Comparison of ENCODE assay signal across 8 cellular contexts in genomic region chr1:242017580-242018233, GRCh38. TPM values are rescaled to one million over a fixed set of nuclear protein-coding genes. Genes with fewer than 3 reads are reported as not detected.
A peak's percentile ranks its signal among the peaks of the same experiment; 100 is the strongest.
DNase-seq lines count a peak whose midpoint lies in the region; ATAC-seq and TF ChIP-seq lines count a peak whose summit lies in the region.

No MANE protein-coding gene starts in this region.

- POLR2A ChIA-PET in CD8-positive, alpha-beta T cell (lab: Charles Lee), result no interaction called here
- POLR2A ChIA-PET in activated CD8-positive, alpha-beta T cell treated with anti-CD3 and anti-CD28 coated beads, Interleukin-2, amount 10 ng/mL, durations not matched to agents 7 days and 5 days (lab: Charles Lee), result no interaction called here

- DNase-seq in CD8-positive, alpha-beta T cell, result peak in 3 of 7 experiments; percentile 2 to 32 (median 16)
- DNase-seq in NCI-H345 treated with DMSO at 0.1 percent for 48 hours (lab: John Stamatoyannopoulos, UW; ENCODE audit: unreplicated experiment), result peak; percentile 25
- peak; percentile 52 for DNase-seq in activated CD8-positive, alpha-beta T cell treated with anti-CD3 and anti-CD28 coated beads, Interleukin-2, amount 10 ng/mL, durations not matched to agents 7 days and 5 days
- peak; percentile 66 for DNase-seq in globus pallidus (ENCODE audit: low spot score)
- peak in 1 of 2 donors; percentile 30 for DNase-seq in psoas muscle
- DNase-seq in effector CD4-positive, alpha-beta T cell, result no peak

- TF ChIP-seq CTCF in CD8-positive, alpha-beta T cell (IDR thresholded peaks at IDR 0.05), result peak; percentile 37
- peak; percentile 39 for TF ChIP-seq CTCF in psoas muscle (IDR thresholded peaks at IDR 0.05)

- H3K9me3 Mint-ChIP-seq in CD8-positive, alpha-beta T cell, result no peaks in the 10 kb centered on the region
- H3K9me3 Mint-ChIP-seq in activated CD8-positive, alpha-beta T cell treated with anti-CD3 and anti-CD28 coated beads, Interleukin-2, amount 10 ng/mL, durations not matched to agents 7 days and 5 days (ENCODE audit: insufficient read depth), result no peaks in the 10 kb centered on the region

- no peak overlapping the region for H3K4me3 Mint-ChIP-seq in CD8-positive, alpha-beta T cell
- H3K4me3 Mint-ChIP-seq in activated CD8-positive, alpha-beta T cell treated with anti-CD3 and anti-CD28 coated beads, Interleukin-2, amount 10 ng/mL, durations not matched to agents 7 days and 5 days, result no peak overlapping the region

- H3K4me1 Mint-ChIP-seq in CD8-positive, alpha-beta T cell (ENCODE audit: low read depth), result no peaks in the 10 kb centered on the region
- H3K4me1 Mint-ChIP-seq in activated CD8-positive, alpha-beta T cell treated with anti-CD3 and anti-CD28 coated beads, Interleukin-2, amount 10 ng/mL, durations not matched to agents 7 days and 5 days (ENCODE audit: low read depth), result no peaks in the 10 kb centered on the region

- no peaks in the 10 kb centered on the region for H3K36me3 Mint-ChIP-seq in CD8-positive, alpha-beta T cell
- no peaks in the 10 kb centered on the region for H3K36me3 Mint-ChIP-seq in activated CD8-positive, alpha-beta T cell treated with anti-CD3 and anti-CD28 coated beads, Interleukin-2, amount 10 ng/mL, durations not matched to agents 7 days and 5 days (ENCODE audit: low read depth)

- H3K9me3 ChIP-seq in CD8-positive, alpha-beta T cell (ENCODE audit: low read length), result no peaks in the 10 kb centered on the region
- no peaks in the 10 kb centered on the region for H3K9me3 ChIP-seq in psoas muscle

- ATAC-seq in CD8-positive, alpha-beta T cell, result no peak
- peak; percentile 91 for ATAC-seq in GM18868 (IDR thresholded peaks at IDR 0.05; ENCODE audit: unreplicated experiment)
- peak; percentile 92 for ATAC-seq in HG03135 (IDR thresholded peaks at IDR 0.05; ENCODE audit: unreplicated experiment)
- peak; percentile 65 for ATAC-seq in activated CD8-positive, alpha-beta T cell treated with anti-CD3 and anti-CD28 coated beads, Interleukin-2, amount 10 ng/mL, durations not matched to agents 7 days and 5 days
- no peak for ATAC-seq in psoas muscle

- H3K36me3 ChIP-seq in CD8-positive, alpha-beta T cell (ENCODE audit: insufficient read depth, low read length), result no peaks in the 10 kb centered on the region
- H3K36me3 ChIP-seq in psoas muscle (ENCODE audit: insufficient read depth in 1 of 2, low read depth in 1 of 2), result no peaks in the 10 kb centered on the region

- intact Hi-C loops in CD8-positive, alpha-beta T cell (cut with DNase I, micrococcal nuclease), result loop anchor here (1.0 to 5.0 kb wide), 5 partner anchors 406 to 1310 kb away; partner anchors contain the start of gene KMO (in 1 of the 2)
- intact Hi-C loops in psoas muscle (cut with DNase I), result no loop called here

- no peaks in the 10 kb centered on the region for H3K27me3 ChIP-seq in CD8-positive, alpha-beta T cell (ENCODE audit: insufficient read depth, low read length)
- no peaks in the 10 kb centered on the region for H3K27me3 ChIP-seq in psoas muscle (ENCODE audit: insufficient read depth in 3 of 3, low read length in 2 of 3)

- CTCF ChIA-PET in CD8-positive, alpha-beta T cell (lab: Charles Lee), result no interaction called here
- CTCF ChIA-PET in activated CD8-positive, alpha-beta T cell treated with anti-CD3 and anti-CD28 coated beads, Interleukin-2, amount 10 ng/mL, durations not matched to agents 7 days and 5 days (lab: Charles Lee), result no interaction called here

- H3K27me3 Mint-ChIP-seq in CD8-positive, alpha-beta T cell (ENCODE audit: low read depth), result no peaks in the 10 kb centered on the region
- H3K27me3 Mint-ChIP-seq in activated CD8-positive, alpha-beta T cell treated with anti-CD3 and anti-CD28 coated beads, Interleukin-2, amount 10 ng/mL, durations not matched to agents 7 days and 5 days (ENCODE audit: low read depth), result no peaks in the 10 kb centered on the region

- no peak overlapping the region for H3K4me3 ChIP-seq in CD8-positive, alpha-beta T cell (ENCODE audit: low read depth, low read length)
- no peak overlapping the region for H3K4me3 ChIP-seq in psoas muscle

- no peaks in the 10 kb centered on the region for H3K4me1 ChIP-seq in CD8-positive, alpha-beta T cell (ENCODE audit: insufficient read depth, low read length)
- no peaks in the 10 kb centered on the region for H3K4me1 ChIP-seq in psoas muscle

- H3K27ac ChIP-seq in CD8-positive, alpha-beta T cell (ENCODE audit: low read depth, low read length), result no peak overlapping the region
- no peak overlapping the region for H3K27ac ChIP-seq in psoas muscle

- no peak overlapping the region for H3K27ac Mint-ChIP-seq in CD8-positive, alpha-beta T cell
- H3K27ac Mint-ChIP-seq in activated CD8-positive, alpha-beta T cell treated with anti-CD3 and anti-CD28 coated beads, Interleukin-2, amount 10 ng/mL, durations not matched to agents 7 days and 5 days, result no peak overlapping the region

- WGBS in psoas muscle, 3 donors, result 42 to 47% (median 42%) methylated on average over 10 of the region's 10 CpGs

RNA-seq across cellular contexts. Expression of gene MAP1LC3C, which starts 18.8 kb away (rescaled TPM):
- total RNA-seq in CD8-positive, alpha-beta T cell, result not detected
- total RNA-seq in activated CD8-positive, alpha-beta T cell treated with anti-CD3 and anti-CD28 coated beads, Interleukin-2, amount 10 ng/mL, durations not matched to agents 7 days and 5 days, result not detected
- 1 to 10 TPM in 3 of 4 donors, under 1 TPM in 1; 0.44 to 8.8 (median 4.8) TPM for total RNA-seq in psoas muscle
- 1 to 10 TPM; 1.3 to 4.2 (median 3.6) TPM for polyA plus RNA-seq in psoas muscle

Comparison
In these comparisons a context has a peak if more than half of its experiments do, and no peak if none do; other contexts are left out.
1. ATAC-seq: peak in GM18868 (single experiment), HG03135 (single experiment) and activated CD8-positive, alpha-beta T cell treated with anti-CD3 and anti-CD28 coated beads, Interleukin-2, amount 10 ng/mL, durations not matched to agents 7 days and 5 days (single experiment); none in CD8-positive, alpha-beta T cell (single experiment) and psoas muscle (0 of 4).
2. intact Hi-C loops: an anchor here in CD8-positive, alpha-beta T cell (1.0 to 5.0 kb wide); none called in psoas muscle.